In genomic region chr4:34676390-34676789, GRCh38 we compare ENCODE assay signal across 2 cellular contexts.
TF ChIP-seq lines count a peak whose summit lies in the region.

No MANE protein-coding gene starts in this region.

TF ChIP-seq in GM23338, 12 proteins besides CTCF, POLR2A, EP300 and RAD21 (continued from another document):
- TF ChIP-seq REST (IDR thresholded peaks at IDR 0.05; ENCODE audit: unreplicated experiment) (no peak), ZNF462 (CRISPR knock-in tag; IDR thresholded peaks at IDR 0.05) (no peak), POLR2AphosphoS5 (IDR thresholded peaks at IDR 0.05; ENCODE audit: low read depth) (no peak), EZH2 (IDR thresholded peaks at IDR 0.05; ENCODE audit: low read depth, unreplicated experiment) (no peak), EZH2phosphoT487 (IDR thresholded peaks at IDR 0.05; ENCODE audit: unreplicated experiment) (no peak), ETS1 (IDR thresholded peaks at IDR 0.05) (no peak), JUNB (IDR thresholded peaks at IDR 0.05; ENCODE audit: unreplicated experiment) (no peak), ZNF331 (CRISPR knock-in tag; IDR thresholded peaks at IDR 0.05; ENCODE audit: low read depth) (no peak)

TF ChIP-seq in GM12878, 131 proteins besides CTCF, POLR2A, EP300 and RAD21 (continued from another document):
- no peak for TF ChIP-seq REST (IDR thresholded peaks at IDR 0.05; ENCODE audit: low read depth, low read length)
- no peak for TF ChIP-seq HCFC1 (IDR thresholded peaks at IDR 0.05; ENCODE audit: low read length)
- no peak for TF ChIP-seq ZNF274 (IDR thresholded peaks at IDR 0.05; ENCODE audit: insufficient read depth, insufficient read length)
- TF ChIP-seq RELA (IDR thresholded peaks at IDR 0.05; ENCODE audit: borderline replicate concordance, partially characterized antibody): no peak
- TF ChIP-seq TCF12 (IDR thresholded peaks at IDR 0.05; ENCODE audit: low read depth, low read length): no peak
- TF ChIP-seq NBN (IDR thresholded peaks at IDR 0.05): no peak
- no peak for TF ChIP-seq EZH2 (IDR thresholded peaks at IDR 0.05; ENCODE audit: borderline replicate concordance, control insufficient read depth, low read depth, low read length)
